15 cellular contexts compared by ENCODE assay signal in the genomic region with DNA sequence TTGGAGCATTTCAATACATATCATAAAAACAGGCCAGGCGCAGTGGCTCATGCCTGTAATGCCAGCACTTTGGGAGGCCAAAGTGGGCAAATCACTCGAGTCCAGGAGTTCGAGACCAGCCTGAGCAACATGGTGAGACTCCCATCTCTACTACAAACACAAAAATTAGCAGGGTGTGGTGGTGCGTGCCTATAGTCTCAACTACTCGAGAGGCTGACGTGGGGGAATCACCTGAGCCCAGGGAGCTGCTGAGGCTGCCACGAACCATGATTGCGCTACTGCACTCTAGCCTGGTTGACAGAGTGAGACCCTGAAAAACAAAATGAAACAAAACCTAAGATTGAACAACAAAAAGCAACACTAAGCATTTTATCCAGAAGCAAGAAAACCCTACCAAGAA. TPM values are rescaled to one million over a fixed set of nuclear protein-coding genes. Genes with fewer than 3 reads are reported as not detected.
DNase-seq lines count a peak whose midpoint lies in the region; ATAC-seq and TF ChIP-seq lines count a peak whose summit lies in the region.
"Had no signal": no experiment of that assay in that cellular context is flagged by ENCODE, and none has a peak within 500 bp of the region (broad histone marks: within the 10 kb centered on the region; RNA-seq: fewer than 3 reads in every experiment).

No MANE protein-coding gene starts in this region.

- 94 to 96% methylated on average over 8 of the region's 8 CpGs for WGBS in esophagus squamous epithelium, 2 donors

- H3K36me3 Mint-ChIP-seq in CD4-positive, CD25-positive, alpha-beta regulatory T cell: peaks cover 26% of the 10 kb centered on the region
- H3K36me3 Mint-ChIP-seq in activated T-helper 17 cell treated with anti-CD3 and anti-CD28 coated beads, Interleukin-2, amount 50 U/mL, for 72 hours (ENCODE audit: low read depth): peaks cover 42% of the 10 kb centered on the region

- no peak overlapping the region for H3K4me3 ChIP-seq in CD4-positive, CD25-positive, alpha-beta regulatory T cell (ENCODE audit: low read depth, low read length)
- H3K4me3 ChIP-seq in RWPE2 (ENCODE audit: severe bottlenecking): no peak overlapping the region
- H3K4me3 ChIP-seq in esophagus squamous epithelium: no peak overlapping the region

- peak overlapping the region; percentile 15 for H3K27ac ChIP-seq in CD4-positive, CD25-positive, alpha-beta regulatory T cell (ENCODE audit: insufficient read depth, low read length, poor library complexity, severe bottlenecking)
- peak overlapping the region; percentile 68 for H3K27ac ChIP-seq in RWPE2 (ENCODE audit: poor library complexity, severe bottlenecking)
- no peak overlapping the region for H3K27ac ChIP-seq in esophagus squamous epithelium

- H3K27ac Mint-ChIP-seq in CD4-positive, CD25-positive, alpha-beta regulatory T cell: peak overlapping the region; percentile 57 to 80 (median 68)
- peak overlapping the region; percentile 85 for H3K27ac Mint-ChIP-seq in activated T-helper 17 cell treated with anti-CD3 and anti-CD28 coated beads, Interleukin-2, amount 50 U/mL, for 72 hours

- TF ChIP-seq CTCF in RWPE2 (IDR thresholded peaks at IDR 0.05; ENCODE audit: poor library complexity, severe bottlenecking): no peak
- TF ChIP-seq CTCF in esophagus squamous epithelium (IDR thresholded peaks at IDR 0.05): no peak

- peaks cover 5 to 42% (median 18%) of the 10 kb centered on the region in 4 donors for H3K4me1 Mint-ChIP-seq in CD4-positive, CD25-positive, alpha-beta regulatory T cell
- peaks cover 29% of the 10 kb centered on the region for H3K4me1 Mint-ChIP-seq in activated T-helper 17 cell treated with anti-CD3 and anti-CD28 coated beads, Interleukin-2, amount 50 U/mL, for 72 hours

- peaks cover 7% of the 10 kb centered on the region for H3K4me1 ChIP-seq in CD4-positive, CD25-positive, alpha-beta regulatory T cell (ENCODE audit: control insufficient read depth, insufficient read depth, low read length, poor library complexity, severe bottlenecking)
- H3K4me1 ChIP-seq in RWPE2 (ENCODE audit: insufficient read depth, poor library complexity, severe bottlenecking) (peaks cover 24% of the 10 kb centered on the region), esophagus squamous epithelium (peaks cover 0 to 19% (median 0%) of the 10 kb centered on the region in 3 donors)

- H3K36me3 ChIP-seq in CD4-positive, CD25-positive, alpha-beta regulatory T cell (ENCODE audit: control insufficient read depth, insufficient read depth, low read length): no peaks in the 10 kb centered on the region
- no peaks in the 10 kb centered on the region for H3K36me3 ChIP-seq in RWPE2 (ENCODE audit: low read depth)
- H3K36me3 ChIP-seq in esophagus squamous epithelium: no peaks in the 10 kb centered on the region

- DNase-seq in CD4-positive, CD25-positive, alpha-beta regulatory T cell: peak in 1 of 3 donors; percentile 35
- DNase-seq in RWPE2 (ENCODE audit: low spot score): no peak
- DNase-seq in stimulated activated CD4-positive, alpha-beta T cell treated with anti-CD3 and anti-CD28 coated beads, Interleukin-12 subunit alpha, Interleukin-12 subunit beta, amount 100 ng/mL, for 4 hours: peak; percentile 30
- DNase-seq in SIG-M5 (lab: John Stamatoyannopoulos, UW): no peak
- no peak for DNase-seq in NCI-H146 treated with DMSO at 0.1 percent for 48 hours (lab: John Stamatoyannopoulos, UW; ENCODE audit: unreplicated experiment)
- DNase-seq in esophagus squamous epithelium (lab: John Stamatoyannopoulos, UW): no peak
- DNase-seq in SKM-1 treated with dmso at 0.1 percent for 144 hours (lab: John Stamatoyannopoulos, UW; ENCODE audit: unreplicated experiment): no peak
- DNase-seq: AML-193, amygdala, cerebellar nuclear complex, DMS153, left ventricle myocardium superior, NCI-H146, OCI-M1 had no signal

- ATAC-seq in CD4-positive, CD25-positive, alpha-beta regulatory T cell (ENCODE audit: low read depth in 2 of 2): no peak
- ATAC-seq in RWPE2 (ENCODE audit: low read depth): no peak
- peak; percentile 53 for ATAC-seq in activated T-helper 17 cell treated with anti-CD3 and anti-CD28 coated beads, Interleukin-2, amount 50 U/mL, for 72 hours (replicated peaks)
- ATAC-seq: left ventricle myocardium superior had no signal

- peaks cover 5% of the 10 kb centered on the region for H3K27me3 Mint-ChIP-seq in CD4-positive, CD25-positive, alpha-beta regulatory T cell
- no peaks in the 10 kb centered on the region for H3K27me3 Mint-ChIP-seq in activated T-helper 17 cell treated with anti-CD3 and anti-CD28 coated beads, Interleukin-2, amount 50 U/mL, for 72 hours

- H3K4me3 Mint-ChIP-seq in CD4-positive, CD25-positive, alpha-beta regulatory T cell: peak overlapping the region in 1 of 4 donors; percentile 49
- peak overlapping the region; percentile 60 for H3K4me3 Mint-ChIP-seq in activated T-helper 17 cell treated with anti-CD3 and anti-CD28 coated beads, Interleukin-2, amount 50 U/mL, for 72 hours

- no peak for TF ChIP-seq POLR2A in esophagus squamous epithelium (IDR thresholded peaks at IDR 0.05)

- no peaks in the 10 kb centered on the region for H3K27me3 ChIP-seq in CD4-positive, CD25-positive, alpha-beta regulatory T cell (ENCODE audit: control insufficient read depth, insufficient read depth, low read length)
- H3K27me3 ChIP-seq in RWPE2 (ENCODE audit: insufficient read depth, poor library complexity, severe bottlenecking) (no peaks in the 10 kb centered on the region), esophagus squamous epithelium (no peaks in the 10 kb centered on the region)

- intact Hi-C loops in esophagus squamous epithelium (cut with DNase I): no loop called here

- H3K9me3 Mint-ChIP-seq in CD4-positive, CD25-positive, alpha-beta regulatory T cell: peaks cover 0 to 2% (median 0%) of the 10 kb centered on the region in 7 donors
- no peaks in the 10 kb centered on the region for H3K9me3 Mint-ChIP-seq in activated T-helper 17 cell treated with anti-CD3 and anti-CD28 coated beads, Interleukin-2, amount 50 U/mL, for 72 hours

- H3K9me3 ChIP-seq in CD4-positive, CD25-positive, alpha-beta regulatory T cell (ENCODE audit: control insufficient read depth in 2 of 2, low read length in 2 of 2): no peaks in the 10 kb centered on the region
- no peaks in the 10 kb centered on the region for H3K9me3 ChIP-seq in RWPE2 (ENCODE audit: severe bottlenecking)
- H3K9me3 ChIP-seq in esophagus squamous epithelium: no peaks in the 10 kb centered on the region

RNA-seq across cellular contexts. Expression of gene BACH2, which starts 47.2 kb away (rescaled TPM):
- 51.3 TPM for total RNA-seq in CD4-positive, CD25-positive, alpha-beta regulatory T cell
- polyA plus RNA-seq in CD4-positive, CD25-positive, alpha-beta regulatory T cell: 10 to 100 TPM in 1 of 4 donors, 1 to 10 TPM in 3; 3.8 to 12.2 (median 5.7) TPM
- 10 to 100 TPM in 1 of 2 donors, 1 to 10 TPM in 1; 3.0 to 22.9 TPM for total RNA-seq in activated T-helper 17 cell treated with anti-CD3 and anti-CD28 coated beads, Interleukin-2, amount 50 U/mL, for 72 hours
- total RNA-seq in esophagus squamous epithelium: 1 to 10 TPM in 1 of 4 donors, under 1 TPM in 3; 0.22 to 6.1 (median 0.66) TPM

Comparison
In these comparisons a context has a peak if more than half of its experiments do, and no peak if none do; other contexts are left out.
1. H3K27ac ChIP-seq: peak in CD4-positive, CD25-positive, alpha-beta regulatory T cell (single experiment) and RWPE2 (single experiment); none in esophagus squamous epithelium (0 of 4).